Comparison of ENCODE assay signal across 10 cellular contexts in the genomic region with DNA sequence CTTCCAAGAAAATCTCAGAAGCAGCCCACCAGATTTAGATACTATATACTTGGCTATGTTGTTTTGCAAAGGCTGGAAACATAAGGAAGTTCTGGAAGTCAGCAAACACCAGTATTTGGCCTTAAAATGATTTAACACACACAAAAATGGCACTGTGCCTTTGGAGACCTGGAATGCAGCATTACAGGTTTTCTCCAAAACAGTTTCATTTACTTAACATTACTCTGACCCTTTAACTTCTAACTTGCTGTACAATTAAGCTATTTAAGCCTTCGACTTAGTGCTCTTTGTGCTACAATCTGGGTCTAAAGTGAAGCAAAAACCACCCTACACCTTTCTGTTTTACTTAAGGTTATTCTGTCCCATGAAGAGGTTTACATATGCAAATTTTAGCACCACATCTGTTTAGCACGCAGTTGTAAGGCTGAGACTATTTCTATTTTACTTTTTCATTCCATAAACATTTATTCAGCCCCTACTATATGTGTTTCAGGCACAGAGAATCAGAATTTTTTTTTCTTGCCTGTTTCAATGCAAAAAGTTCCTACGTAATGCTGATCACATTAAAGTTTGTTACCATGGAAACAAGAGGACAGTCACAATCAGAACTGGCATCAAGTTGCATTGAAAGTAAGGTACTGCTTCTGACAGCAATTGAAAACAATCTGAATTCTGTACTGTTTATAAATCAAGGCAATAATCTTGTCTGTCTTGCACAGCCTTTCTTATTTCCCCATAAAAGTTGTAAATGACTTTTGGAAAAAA.
DNase-seq lines count a peak whose midpoint lies in the region; ATAC-seq, FAIRE-seq and TF ChIP-seq lines count a peak whose summit lies in the region.
"Had no signal": no experiment of that assay in that cellular context is flagged by ENCODE, and none has a peak within 500 bp of the region (broad histone marks: within the 10 kb centered on the region; RNA-seq: fewer than 3 reads in every experiment).

No MANE protein-coding gene starts in this region.

- H3K9me3 Mint-ChIP-seq in natural killer cell: no peaks in the 10 kb centered on the region

- BruUV-seq in OCI-LY7 (replicated peaks; lab: Mats Ljungman, UMichigan): no TSS peak

- H4K20me1 ChIP-seq in OCI-LY7 (ENCODE audit: insufficient read depth, low read length): no peaks in the 10 kb centered on the region

- H3K4me3 ChIP-seq in ACC112 (ENCODE audit: low read depth, low read length): no peak overlapping the region
- no peak overlapping the region for H3K4me3 ChIP-seq in OCI-LY7 (ENCODE audit: low read depth, low read length, poor library complexity, severe bottlenecking)
- H3K4me3 ChIP-seq in WERI-Rb-1 (ENCODE audit: low read depth, low read length): no peak overlapping the region

- no peak overlapping the region for H3K4me3 Mint-ChIP-seq in natural killer cell
- H3K4me3 Mint-ChIP-seq: activated naive CD4-positive, alpha-beta T cell treated with anti-CD3 and anti-CD28 coated beads, Interleukin-2, amount 10 ng/mL, durations not matched to agents 7 days and 5 days had no signal

- H3K27ac Mint-ChIP-seq in natural killer cell: no peak overlapping the region
- H3K27ac Mint-ChIP-seq: activated naive CD4-positive, alpha-beta T cell treated with anti-CD3 and anti-CD28 coated beads, Interleukin-2, amount 10 ng/mL, durations not matched to agents 7 days and 5 days had no signal

- no peaks in the 10 kb centered on the region for H3K27me3 ChIP-seq in ACC112 (ENCODE audit: insufficient read depth, low read length)
- H3K27me3 ChIP-seq in WERI-Rb-1 (ENCODE audit: insufficient read depth, low read depth, severe bottlenecking): no peaks in the 10 kb centered on the region

- no peak overlapping the region for H2AFZ ChIP-seq in ACC112 (ENCODE audit: low read length, unreplicated experiment)
- H2AFZ ChIP-seq in OCI-LY7 (ENCODE audit: low read length): peak overlapping the region; percentile 5; the same call in 1 of the 2 replicates

- H3K27ac ChIP-seq in ACC112 (ENCODE audit: low read depth, low read length) (peak overlapping the region; percentile 51), OCI-LY7 (ENCODE audit: low read depth, low read length, poor library complexity, severe bottlenecking) (no peak overlapping the region), WERI-Rb-1 (no peak overlapping the region)

- CTCF ChIA-PET in OCI-LY7 (lab: Charles Lee; ENCODE audit: unreplicated experiment): no interaction called here

- H3K27me3 Mint-ChIP-seq in natural killer cell (ENCODE audit: low read depth in 2 of 2): no peaks in the 10 kb centered on the region
- H3K27me3 Mint-ChIP-seq: activated naive CD4-positive, alpha-beta T cell treated with anti-CD3 and anti-CD28 coated beads, Interleukin-2, amount 10 ng/mL, durations not matched to agents 7 days and 5 days had no signal

- no peaks in the 10 kb centered on the region for H3K36me3 Mint-ChIP-seq in natural killer cell

- peak; percentile 43 for ATAC-seq in GM21423 (IDR thresholded peaks at IDR 0.05; ENCODE audit: unreplicated experiment)
- no peak for ATAC-seq in natural killer cell

- no peak for FAIRE-seq in D721Med (lab: Jason Lieb, UNC)

- intact Hi-C loops in OCI-LY7 (cut with micrococcal nuclease; ENCODE audit: unreplicated experiment) (no loop called here), natural killer cell (cut with micrococcal nuclease) (no loop called here)

- POLR2A ChIA-PET in OCI-LY7 (lab: Charles Lee): interaction anchor here (0.7 kb wide), 1 partner anchor 45 kb away, joined by 3 read pairs; no protein-coding TSS in a partner anchor

- TF ChIP-seq CTCF in OCI-LY7 (conservative IDR thresholded peaks at IDR 0.05; ENCODE audit: low read length) (no peak), natural killer cell (IDR thresholded peaks at IDR 0.05) (no peak), WERI-Rb-1 (IDR thresholded peaks at IDR 0.05; ENCODE audit: low read depth, low read length) (no peak), D721Med (IDR thresholded peaks at IDR 0.05; ENCODE audit: insufficient read depth, missing control alignments) (no peak)

- no peak overlapping the region for H3K4me2 ChIP-seq in OCI-LY7 (ENCODE audit: low read length)

- peaks cover 22% of the 10 kb centered on the region for H3K36me3 ChIP-seq in ACC112 (ENCODE audit: insufficient read depth, low read length)
- no peaks in the 10 kb centered on the region; the same call in 1 of the 2 replicates for H3K36me3 ChIP-seq in OCI-LY7 (ENCODE audit: insufficient read depth, low read length)
- peaks cover 11% of the 10 kb centered on the region for H3K36me3 ChIP-seq in WERI-Rb-1

- DNase-seq in OCI-LY7 (ENCODE audit: low spot score) (no peak), fibroblast of the conjunctiva (ENCODE audit: low read depth) (peak; percentile 51), natural killer cell (no peak), WERI-Rb-1 (no peak), D721Med (ENCODE audit: insufficient read length, low spot score) (no peak), SKM-1 (lab: John Stamatoyannopoulos, UW; ENCODE audit: unreplicated experiment) (no peak)
- DNase-seq: activated naive CD4-positive, alpha-beta T cell treated with anti-CD3 and anti-CD28 coated beads, Interleukin-2, amount 10 ng/mL, durations not matched to agents 7 days and 5 days; DMS79 treated with DMSO at 0.1 percent for 48 hours had no signal

- H3K9me3 ChIP-seq in OCI-LY7 (ENCODE audit: low read length): peaks cover 10% of the 10 kb centered on the region; the same call in 1 of the 2 replicates
- H3K9me3 ChIP-seq in WERI-Rb-1 (ENCODE audit: severe bottlenecking): no peaks in the 10 kb centered on the region

- peaks cover 15 to 19% of the 10 kb centered on the region in 2 donors for H3K4me1 Mint-ChIP-seq in natural killer cell

- H3K9me2 ChIP-seq in OCI-LY7 (ENCODE audit: insufficient read depth, low read length): no peaks in the 10 kb centered on the region

- H3K4me1 ChIP-seq in ACC112 (ENCODE audit: control insufficient read depth, insufficient read depth, low read length, unreplicated experiment): peaks cover 25% of the 10 kb centered on the region
- H3K4me1 ChIP-seq in OCI-LY7 (ENCODE audit: insufficient read depth, low read length, poor library complexity, severe bottlenecking): peaks cover 3% of the 10 kb centered on the region

- H3K79me2 ChIP-seq in ACC112 (ENCODE audit: control insufficient read depth, insufficient read depth, low read length, unreplicated experiment): peaks cover 40% of the 10 kb centered on the region
- H3K79me2 ChIP-seq in OCI-LY7 (ENCODE audit: insufficient read depth, low read depth, low read length): no peaks in the 10 kb centered on the region
